1 cellular context compared by ENCODE assay signal in genomic region chr16:10641953-10642949, GRCh38.
TF ChIP-seq lines count a peak whose summit lies in the region.

No MANE protein-coding gene starts in this region.

TF ChIP-seq in HepG2, 621 proteins besides CTCF, POLR2A, EP300 and RAD21 (continued from another document and continues in another):
- TF ChIP-seq SNAPC4 (CRISPR knock-in tag; IDR thresholded peaks at IDR 0.05): no peak
- no peak for TF ChIP-seq ZNF740 (CRISPR knock-in tag; IDR thresholded peaks at IDR 0.05)
- no peak for TF ChIP-seq TCF12 (IDR thresholded peaks at IDR 0.05)
- TF ChIP-seq TCF12 (CRISPR knock-in tag; IDR thresholded peaks at IDR 0.05): no peak
- TF ChIP-seq ZBTB20 (CRISPR knock-in tag; IDR thresholded peaks at IDR 0.05; ENCODE audit: borderline replicate concordance, low read depth): no peak
- no peak for TF ChIP-seq SRF (IDR thresholded peaks at IDR 0.05; ENCODE audit: low read depth, low read length)
- peak; percentile 53 for TF ChIP-seq FOXA3 (CRISPR knock-in tag; IDR thresholded peaks at IDR 0.05)
- no peak for TF ChIP-seq ZNF792 (CRISPR knock-in tag; IDR thresholded peaks at IDR 0.05)
- no peak for TF ChIP-seq ZNF790 (CRISPR knock-in tag; IDR thresholded peaks at IDR 0.05; ENCODE audit: borderline replicate concordance)
- peak; percentile 90; the same call in 1 of the 2 replicates for TF ChIP-seq ZNF354B (CRISPR knock-in tag; IDR thresholded peaks at IDR 0.05)
- peak; percentile 67 for TF ChIP-seq IKZF5 (CRISPR knock-in tag; IDR thresholded peaks at IDR 0.05)
- TF ChIP-seq MIXL1 (CRISPR knock-in tag; IDR thresholded peaks at IDR 0.05): 0 out of 2 replicates have a peak, but pooled peaks have one; percentile 45
- no peak for TF ChIP-seq HNRNPLL (IDR thresholded peaks at IDR 0.05; ENCODE audit: low read depth, low read length, poor library complexity, severe bottlenecking)
- peak; percentile 24 for TF ChIP-seq ZNF18 (CRISPR knock-in tag; IDR thresholded peaks at IDR 0.05; ENCODE audit: insufficient replicate concordance)
- TF ChIP-seq DMAP1 (CRISPR knock-in tag; IDR thresholded peaks at IDR 0.05): no peak
- TF ChIP-seq CEBPG (CRISPR knock-in tag; IDR thresholded peaks at IDR 0.05): 0 out of 2 replicates have a peak, but pooled peaks have one; percentile 27
- TF ChIP-seq RFX3 (CRISPR knock-in tag; IDR thresholded peaks at IDR 0.05): no peak
- no peak for TF ChIP-seq TAF1 (CRISPR knock-in tag; IDR thresholded peaks at IDR 0.05)
- TF ChIP-seq PBX3 (CRISPR knock-in tag; IDR thresholded peaks at IDR 0.05; ENCODE audit: borderline replicate concordance): no peak
- TF ChIP-seq BHLHE40 (IDR thresholded peaks at IDR 0.05; ENCODE audit: low read length): no peak
- no peak for TF ChIP-seq IKZF1 (IDR thresholded peaks at IDR 0.05)
- no peak for TF ChIP-seq ZBTB40 (IDR thresholded peaks at IDR 0.05)
- TF ChIP-seq ZBTB40 (CRISPR knock-in tag; IDR thresholded peaks at IDR 0.05): peak; percentile 54; the same call in 1 of the 2 replicates
- TF ChIP-seq HMG20B (CRISPR knock-in tag; conservative IDR thresholded peaks at IDR 0.05): peak; percentile 70; the same call in 1 of the 2 replicates
- no peak for TF ChIP-seq ZNF234 (CRISPR knock-in tag; conservative IDR thresholded peaks at IDR 0.05)
- no peak for TF ChIP-seq BCLAF1 (IDR thresholded peaks at IDR 0.05)
- TF ChIP-seq ZMYM2 (CRISPR knock-in tag; IDR thresholded peaks at IDR 0.05): no peak; the same call in 1 of the 2 replicates
- TF ChIP-seq BORCS8-MEF2B (CRISPR knock-in tag; IDR thresholded peaks at IDR 0.05): 0 out of 2 replicates have a peak, but pooled peaks have one; percentile 58
- no peak for TF ChIP-seq PCBP1 (IDR thresholded peaks at IDR 0.05; ENCODE audit: borderline replicate concordance, low read depth, low read length)
- 0 out of 2 replicates have a peak, but pooled peaks have one; percentile 12 for TF ChIP-seq SAFB2 (CRISPR knock-in tag; IDR thresholded peaks at IDR 0.05; ENCODE audit: borderline replicate concordance, low read depth)
- peak; percentile 64; the same call in 1 of the 2 replicates for TF ChIP-seq RXRB (CRISPR knock-in tag; IDR thresholded peaks at IDR 0.05; ENCODE audit: borderline replicate concordance)
- TF ChIP-seq ZNF703 (CRISPR knock-in tag; IDR thresholded peaks at IDR 0.05; ENCODE audit: borderline replicate concordance): no peak
- no peak for TF ChIP-seq MAF1 (CRISPR knock-in tag; IDR thresholded peaks at IDR 0.05; ENCODE audit: borderline replicate concordance)
- TF ChIP-seq ZNF124 (CRISPR knock-in tag; IDR thresholded peaks at IDR 0.05): 0 out of 2 replicates have a peak, but pooled peaks have one; percentile 20
- peak; percentile 52; the same call in 1 of the 2 replicates for TF ChIP-seq CHD4 (IDR thresholded peaks at IDR 0.05; ENCODE audit: borderline replicate concordance, low read length)
